Comparison of ENCODE assay signal across 19 cellular contexts in genomic region chr6:82419088-82419720, GRCh38. TPM values are rescaled to one million over a fixed set of nuclear protein-coding genes. Genes with fewer than 3 reads are reported as not detected.
DNase-seq lines count a peak whose midpoint lies in the region; ATAC-seq and TF ChIP-seq lines count a peak whose summit lies in the region.
"Had no signal": no experiment of that assay in that cellular context is flagged by ENCODE, and none has a peak within 500 bp of the region (broad histone marks: within the 10 kb centered on the region; RNA-seq: fewer than 3 reads in every experiment).

No MANE protein-coding gene starts in this region.

- no peaks in the 10 kb centered on the region for H3K4me1 ChIP-seq in heart right ventricle
- H3K4me1 ChIP-seq in breast epithelium: no peaks in the 10 kb centered on the region
- H3K4me1 ChIP-seq in Caco-2: no peaks in the 10 kb centered on the region
- H3K4me1 ChIP-seq: pancreas had no signal

- peak; percentile 94 for ATAC-seq in GM19455 (IDR thresholded peaks at IDR 0.05; ENCODE audit: unreplicated experiment)
- peak; percentile 89 for ATAC-seq in HG02852 (IDR thresholded peaks at IDR 0.05; ENCODE audit: unreplicated experiment)
- ATAC-seq in HG03565 (IDR thresholded peaks at IDR 0.05; ENCODE audit: unreplicated experiment): peak; percentile 79
- no peak for ATAC-seq in heart right ventricle
- ATAC-seq: Panc1; pancreas; stimulated activated memory B cell treated with anti-CD40 and anti-IgM and Interleukin-4, amounts not matched to agents 10 μg/mL and 1 μg/mL and 100 μg/mL, for 72 hours had no signal

- no peak for TF ChIP-seq CTCF in GM13976 (IDR thresholded peaks at IDR 0.05; ENCODE audit: borderline replicate concordance, control extremely low read depth, extremely low read depth, insufficient read depth, missing control alignments)
- TF ChIP-seq CTCF in heart right ventricle (IDR thresholded peaks at IDR 0.05): no peak
- TF ChIP-seq CTCF in breast epithelium (IDR thresholded peaks at IDR 0.05): no peak
- no peak for TF ChIP-seq CTCF in Caco-2 (IDR thresholded peaks at IDR 0.05; ENCODE audit: insufficient read depth in 1 of 2, low read depth in 1 of 2, low read length in 1 of 2, severe bottlenecking in 1 of 2, unreplicated experiment in 1 of 2)

- no peaks in the 10 kb centered on the region for H3K36me3 Mint-ChIP-seq in Caco-2 (ENCODE audit: insufficient read depth, unreplicated experiment)
- H3K36me3 Mint-ChIP-seq: stimulated activated memory B cell treated with anti-CD40 and anti-IgM and Interleukin-4, amounts not matched to agents 10 μg/mL and 1 μg/mL and 100 μg/mL, for 72 hours had no signal

- H3K36me3 ChIP-seq in heart right ventricle: no peaks in the 10 kb centered on the region
- H3K36me3 ChIP-seq in breast epithelium: no peaks in the 10 kb centered on the region
- H3K36me3 ChIP-seq in Caco-2 (ENCODE audit: control insufficient read depth, insufficient read depth, low read length): no peaks in the 10 kb centered on the region
- H3K36me3 ChIP-seq: esophagus squamous epithelium, pancreas had no signal

- POLR2A ChIA-PET in Caco-2 (lab: Charles Lee): no interaction called here

- 79 to 84% methylated on average over 3 of the region's 3 CpGs for whole genome bisulfite sequencing in heart right ventricle, 2 donors

- CTCF ChIA-PET in Caco-2 (lab: Charles Lee): no interaction called here

- no peak overlapping the region for H3K4me3 ChIP-seq in heart right ventricle
- no peak overlapping the region for H3K4me3 ChIP-seq in breast epithelium
- H3K4me3 ChIP-seq in Caco-2 (ENCODE audit: low read depth, low read length): no peak overlapping the region
- H3K4me3 ChIP-seq: esophagus squamous epithelium, pancreas had no signal

- BruUV-seq in Caco-2 (replicated peaks; lab: Mats Ljungman, UMichigan): no TSS peak

- no peak overlapping the region for H3K27ac Mint-ChIP-seq in Caco-2 (ENCODE audit: unreplicated experiment)
- H3K27ac Mint-ChIP-seq: activated CD4-positive, alpha-beta memory T cell treated with anti-CD3 and anti-CD28 coated beads, Interleukin-2, amount 10 ng/mL, durations not matched to agents 7 days and 5 days; stimulated activated memory B cell treated with anti-CD40 and anti-IgM and Interleukin-4, amounts not matched to agents 10 μg/mL and 1 μg/mL and 100 μg/mL, for 72 hours had no signal

- H3K9me3 ChIP-seq in heart right ventricle: no peaks in the 10 kb centered on the region
- no peaks in the 10 kb centered on the region for H3K9me3 ChIP-seq in breast epithelium
- H3K9me3 ChIP-seq in Caco-2: no peaks in the 10 kb centered on the region
- H3K9me3 ChIP-seq: esophagus squamous epithelium, pancreas had no signal

- no peak overlapping the region for H3K4me3 Mint-ChIP-seq in Caco-2 (ENCODE audit: unreplicated experiment)
- H3K4me3 Mint-ChIP-seq: activated CD4-positive, alpha-beta memory T cell treated with anti-CD3 and anti-CD28 coated beads, Interleukin-2, amount 10 ng/mL, durations not matched to agents 7 days and 5 days; stimulated activated memory B cell treated with anti-CD40 and anti-IgM and Interleukin-4, amounts not matched to agents 10 μg/mL and 1 μg/mL and 100 μg/mL, for 72 hours had no signal

- DNase-seq in GM13976 (ENCODE audit: low spot score) (peak; percentile 11), heart right ventricle (no peak), breast epithelium (ENCODE audit: low spot score in 2 of 2) (no peak), NCI-H510A (lab: John Stamatoyannopoulos, UW) (no peak), Caco-2 (no peak)
- DNase-seq: activated CD4-positive, alpha-beta memory T cell treated with anti-CD3 and anti-CD28 coated beads, Interleukin-2, amount 10 ng/mL, durations not matched to agents 7 days and 5 days; activated naive CD4-positive, alpha-beta T cell; cerebellar nuclear complex; DND-41; esophagus squamous epithelium; mesendoderm; NCI-H226; pancreas had no signal

- no peaks in the 10 kb centered on the region for H3K9me3 Mint-ChIP-seq in Caco-2 (ENCODE audit: unreplicated experiment)
- H3K9me3 Mint-ChIP-seq: activated CD4-positive, alpha-beta memory T cell treated with anti-CD3 and anti-CD28 coated beads, Interleukin-2, amount 10 ng/mL, durations not matched to agents 7 days and 5 days; stimulated activated memory B cell treated with anti-CD40 and anti-IgM and Interleukin-4, amounts not matched to agents 10 μg/mL and 1 μg/mL and 100 μg/mL, for 72 hours had no signal

- H3K4me1 Mint-ChIP-seq in Caco-2 (ENCODE audit: low read depth, unreplicated experiment): no peaks in the 10 kb centered on the region
- H3K4me1 Mint-ChIP-seq: activated CD4-positive, alpha-beta memory T cell treated with anti-CD3 and anti-CD28 coated beads, Interleukin-2, amount 10 ng/mL, durations not matched to agents 7 days and 5 days; stimulated activated memory B cell treated with anti-CD40 and anti-IgM and Interleukin-4, amounts not matched to agents 10 μg/mL and 1 μg/mL and 100 μg/mL, for 72 hours had no signal

- in situ Hi-C loops in GM13976 (cut with MboI; ENCODE audit: low sequenced_read_pairs, unreplicated experiment): no loop called here

- H3K27ac ChIP-seq in heart right ventricle (no peak overlapping the region), breast epithelium (no peak overlapping the region)
- H3K27ac ChIP-seq: esophagus squamous epithelium, pancreas had no signal

- intact Hi-C loops in heart right ventricle (cut with DNase I): no loop called here
- intact Hi-C loops in breast epithelium (cut with DNase I; ENCODE audit: low total_unique reads): no loop called here
- intact Hi-C loops in Caco-2 (cut with micrococcal nuclease; ENCODE audit: unreplicated experiment): no loop called here

- H3K27me3 ChIP-seq in heart right ventricle (no peaks in the 10 kb centered on the region), breast epithelium (no peaks in the 10 kb centered on the region), Caco-2 (replicated peaks; ENCODE audit: control insufficient read depth, insufficient read depth, low read length) (no peaks in the 10 kb centered on the region; the same call in 1 of the 2 replicates)
- H3K27me3 ChIP-seq: esophagus squamous epithelium, pancreas had no signal

- H3K27me3 Mint-ChIP-seq in Caco-2 (ENCODE audit: insufficient read depth, unreplicated experiment): peaks cover 6% of the 10 kb centered on the region
- H3K27me3 Mint-ChIP-seq: activated CD4-positive, alpha-beta memory T cell treated with anti-CD3 and anti-CD28 coated beads, Interleukin-2, amount 10 ng/mL, durations not matched to agents 7 days and 5 days; stimulated activated memory B cell treated with anti-CD40 and anti-IgM and Interleukin-4, amounts not matched to agents 10 μg/mL and 1 μg/mL and 100 μg/mL, for 72 hours had no signal

- no peak for TF ChIP-seq POLR2A in breast epithelium (IDR thresholded peaks at IDR 0.05)

RNA-seq across cellular contexts. Expression of gene TPBG, which starts 55.6 kb away (rescaled TPM):
- 1 to 10 TPM; 1.4 to 3.5 (median 2.1) TPM for total RNA-seq in heart right ventricle
- polyA plus RNA-seq in heart right ventricle: 1 to 10 TPM; 1.8 to 3.1 TPM
- total RNA-seq in breast epithelium: 10 to 100 TPM; 20.8 to 73.2 (median 49.2) TPM
- 4.0 and 4.3 TPM in 2 replicates for total RNA-seq in Caco-2 (2022)
- total RNA-seq: T-helper 2 cell treated with Interferon-gamma antibody and Interleukin-4, amounts not matched to agents 100 ng/mL and 5 ng/mL, for 36 hours had no signal

Comparison
In these comparisons a context has a peak if more than half of its experiments do, and no peak if none do; other contexts are left out.
1. ATAC-seq: peak in GM19455 (single experiment), HG02852 (single experiment) and HG03565 (single experiment); none in heart right ventricle (0 of 8).